ENCODE assay signal across 29 cellular contexts in genomic region chr5:75138674-75139073, GRCh38.
"Had no signal": no experiment of that assay in that cellular context is flagged by ENCODE, and none has a peak within 500 bp of the region (broad histone marks: within the 10 kb centered on the region; RNA-seq: fewer than 3 reads in every experiment).

No MANE protein-coding gene starts in this region.

- H3K27me3 ChIP-seq: pancreas, stomach, testis, thyroid gland, transverse colon, upper lobe of left lung, vagina had no signal

- ATAC-seq: left cardiac atrium; left lobe of liver; lower lobe of right lung; naive thymus-derived CD8-positive, alpha-beta T cell; pancreas; right cardiac atrium; sciatic nerve; stimulated activated naive B cell treated with anti-CD40 and anti-IgM and Interleukin-4, amounts not matched to agents 10 μg/mL and 1 μg/mL and 100 μg/mL, for 72 hours; stimulated activated naive CD8-positive, alpha-beta T cell treated with anti-CD3 and anti-CD28 coated beads, Interleukin-15, Interleukin-2, amounts not matched to agents 100 U/mL and 50 U/mL, for 24 hours had no signal

- H3K9me3 ChIP-seq: lower lobe of right lung, pancreas, prostate gland, testis, thyroid gland, transverse colon, upper lobe of left lung, vagina had no signal

- H3K4me3 ChIP-seq: lower lobe of right lung, pancreas, prostate gland, skin epidermis, stomach, testis, thyroid gland, transverse colon, upper lobe of left lung, vagina had no signal

- H3K36me3 Mint-ChIP-seq: stimulated activated naive B cell treated with anti-CD40 and anti-IgM and Interleukin-4, amounts not matched to agents 10 μg/mL and 1 μg/mL and 100 μg/mL, for 72 hours had no signal

- H3K4me3 Mint-ChIP-seq: naive thymus-derived CD8-positive, alpha-beta T cell; nephron; neural crest cell; stimulated activated naive B cell treated with anti-CD40 and anti-IgM and Interleukin-4, amounts not matched to agents 10 μg/mL and 1 μg/mL and 100 μg/mL, for 72 hours had no signal

- H3K27me3 Mint-ChIP-seq: naive thymus-derived CD8-positive, alpha-beta T cell; stimulated activated naive B cell treated with anti-CD40 and anti-IgM and Interleukin-4, amounts not matched to agents 10 μg/mL and 1 μg/mL and 100 μg/mL, for 72 hours had no signal

- H3K4me1 Mint-ChIP-seq: nephron; neural crest cell; stimulated activated naive B cell treated with anti-CD40 and anti-IgM and Interleukin-4, amounts not matched to agents 10 μg/mL and 1 μg/mL and 100 μg/mL, for 72 hours had no signal

- H3K27ac Mint-ChIP-seq: naive thymus-derived CD8-positive, alpha-beta T cell; nephron; stimulated activated naive B cell treated with anti-CD40 and anti-IgM and Interleukin-4, amounts not matched to agents 10 μg/mL and 1 μg/mL and 100 μg/mL, for 72 hours had no signal

- H3K36me3 ChIP-seq: lower lobe of right lung, pancreas, prostate gland, stomach, thyroid gland, transverse colon, upper lobe of left lung, vagina had no signal

- H3K4me1 ChIP-seq: lower lobe of right lung, pancreas, prostate gland, stomach, testis, thyroid gland, transverse colon, upper lobe of left lung, vagina had no signal

- H3K27ac ChIP-seq: lower lobe of right lung, pancreas, prostate gland, skin epidermis, stomach, testis, thyroid gland, transverse colon, upper lobe of left lung, vagina had no signal

- DNase-seq: kidney glomerular epithelial cell; left cardiac atrium; lower lobe of right lung; mammary epithelial cell; mesenchymal stem cell; naive thymus-derived CD8-positive, alpha-beta T cell; nucleus accumbens; pancreas; posterior cingulate gyrus; retina; right cardiac atrium; stimulated activated CD4-positive, alpha-beta T cell treated with anti-CD3 and anti-CD28 coated beads, Interleukin-12 subunit alpha, Interleukin-12 subunit beta, amount 100 ng/mL, for 4 hours; stimulated activated CD4-positive, alpha-beta T cell treated with anti-CD3 and anti-CD28 coated beads, Interleukin-15, amount 100 ng/mL, for 24 hours; stimulated activated CD4-positive, alpha-beta T cell treated with anti-CD3 and anti-CD28 coated beads, Interleukin-2, amount 100 ng/mL, for 24 hours; stimulated activated CD4-positive, alpha-beta T cell treated with anti-CD3 and anti-CD28 coated beads, Interleukin-4, amount 100 ng/mL, for 1 hour; stimulated activated naive B cell treated with anti-CD40 and anti-IgM and Interleukin-4, amounts not matched to agents 10 μg/mL and 1 μg/mL and 100 μg/mL, for 72 hours; stimulated activated naive CD8-positive, alpha-beta T cell treated with anti-CD3 and anti-CD28 coated beads, Interleukin-15, Interleukin-2, amounts not matched to agents 100 U/mL and 50 U/mL, for 24 hours; stomach; testis; thyroid gland; transverse colon; upper lobe of left lung had no signal
